In the genomic region with DNA sequence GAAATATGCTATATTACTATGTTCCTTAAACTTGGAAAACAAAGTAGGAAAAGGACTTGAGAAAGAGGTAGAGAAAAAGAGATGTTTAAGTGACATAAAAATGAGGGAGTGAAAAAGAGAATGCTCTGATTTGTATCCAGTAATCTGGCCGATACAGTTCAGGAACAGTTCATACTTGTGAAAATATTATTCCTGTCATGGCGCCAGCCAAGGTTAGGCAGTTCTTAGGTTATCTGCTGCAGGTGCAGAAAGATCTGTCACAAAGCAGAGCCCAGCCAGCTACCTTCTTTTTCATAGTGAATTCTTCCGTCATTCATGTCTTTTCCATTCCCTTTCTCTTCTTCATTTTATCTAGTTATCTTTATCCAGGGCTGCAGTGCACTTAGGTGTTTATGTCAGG, we compare ENCODE assay signal across 27 cellular contexts.
DNase-seq lines count a peak whose midpoint lies in the region; ATAC-seq, FAIRE-seq and TF ChIP-seq lines count a peak whose summit lies in the region.
"Had no signal": no experiment of that assay in that cellular context is flagged by ENCODE, and none has a peak within 500 bp of the region (broad histone marks: within the 10 kb centered on the region; RNA-seq: fewer than 3 reads in every experiment).

No MANE protein-coding gene starts in this region.

- H3K36me3 ChIP-seq in endothelial cell of umbilical vein (ENCODE audit: control insufficient read depth in 2 of 2, extremely low read depth in 1 of 2, insufficient read depth in 2 of 2, low read length in 2 of 2) (no peaks in the 10 kb centered on the region), parathyroid adenoma (ENCODE audit: control insufficient read depth, insufficient read depth, low read length) (no peaks in the 10 kb centered on the region), stomach (no peaks in the 10 kb centered on the region), PC-3 (ENCODE audit: low read depth, low read length) (no peaks in the 10 kb centered on the region)
- H3K36me3 ChIP-seq: BE2C, BLaER1 had no signal

- DNase-seq in dermis microvascular lymphatic vessel endothelial cell (ENCODE audit: low read depth in 2 of 2), result peak; percentile 25 to 52
- DNase-seq in endothelial cell of umbilical vein (ENCODE audit: low read depth, low spot score), result peak; percentile 43
- DNase-seq in stomach, result peak; percentile 40
- no peak for DNase-seq in amygdala (lab: John Stamatoyannopoulos, UW)
- no peak for DNase-seq in PC-3
- DNase-seq: 8988T; ACHN; BE2C; C1 segment of cervical spinal cord; CD4-positive, alpha-beta memory T cell; CD4-positive, CD25-positive, alpha-beta regulatory T cell; CD8-positive, alpha-beta memory T cell; COR-L47; DMS 273 treated with DMSO at 0.1 percent for 48 hours; DMS153; DMS53; DMS79; DND-41; EL; GDM1 had no signal

- no peaks in the 10 kb centered on the region for H3K4me1 ChIP-seq in endothelial cell of umbilical vein (ENCODE audit: control insufficient read depth, extremely low read depth, insufficient read depth, low read length)
- H3K4me1 ChIP-seq in parathyroid adenoma, result no peaks in the 10 kb centered on the region
- H3K4me1 ChIP-seq in stomach, result peaks cover 0 to 11% (median 2%) of the 10 kb centered on the region in 4 donors
- no peaks in the 10 kb centered on the region for H3K4me1 ChIP-seq in PC-3 (ENCODE audit: insufficient read depth, low read length)
- H3K4me1 ChIP-seq: BE2C, BLaER1 had no signal

- no peak for FAIRE-seq in endothelial cell of umbilical vein (lab: Jason Lieb, UNC)
- FAIRE-seq: A204.1, GM12878, GM12892, GM18507 had no signal

- dilution Hi-C loops in endothelial cell of umbilical vein (cut with MboI; ENCODE audit: extremely low pct_ligation_motif_present, low sequenced_read_pairs), result no loop called here

- no peak for TF ChIP-seq EP300 in stomach (IDR thresholded peaks at IDR 0.05)

- intact Hi-C loops in endothelial cell of umbilical vein (cut with micrococcal nuclease) (no loop called here), stomach (cut with DNase I; ENCODE audit: low total_unique reads) (no loop called here), PC-3 (cut with micrococcal nuclease) (no loop called here)

- TF ChIP-seq CTCF in endothelial cell of umbilical vein (IDR thresholded peaks at IDR 0.05; ENCODE audit: extremely low read depth in 1 of 2, insufficient read depth in 1 of 2, low read depth in 1 of 2, low read length in 2 of 2) (no peak), parathyroid adenoma (IDR thresholded peaks at IDR 0.05) (no peak), stomach (IDR thresholded peaks at IDR 0.05) (no peak), PC-3 (conservative IDR thresholded peaks at IDR 0.05; ENCODE audit: low read depth, low read length) (no peak)

- H3F3A ChIP-seq in PC-3 (ENCODE audit: low read length, unreplicated experiment), result no peaks in the 10 kb centered on the region

- no peaks in the 10 kb centered on the region for H3K9me2 ChIP-seq in PC-3 (replicated peaks; ENCODE audit: low read length)

- no TSS peak for BruUV-seq in endothelial cell of umbilical vein (replicated peaks; lab: Mats Ljungman, UMichigan)
- no TSS peak for BruUV-seq in PC-3 (replicated peaks; lab: Mats Ljungman, UMichigan)

- no peaks in the 10 kb centered on the region for H3K9me3 ChIP-seq in endothelial cell of umbilical vein (replicated peaks; ENCODE audit: control insufficient read depth, insufficient read depth, low read length)
- H3K9me3 ChIP-seq in parathyroid adenoma (ENCODE audit: control insufficient read depth, low read length), result no peaks in the 10 kb centered on the region
- no peaks in the 10 kb centered on the region for H3K9me3 ChIP-seq in stomach
- no peaks in the 10 kb centered on the region for H3K9me3 ChIP-seq in PC-3 (ENCODE audit: low read length)
- H3K9me3 ChIP-seq: BE2C, BLaER1 had no signal

- H3K9ac ChIP-seq in endothelial cell of umbilical vein (replicated peaks; ENCODE audit: extremely low read depth, insufficient read depth, low read length) (no peak overlapping the region), parathyroid adenoma (no peak overlapping the region), PC-3 (ENCODE audit: low read length) (no peak overlapping the region)
- H3K9ac ChIP-seq: BLaER1 had no signal

- POLR2A ChIA-PET in endothelial cell of umbilical vein (lab: Charles Lee) (no interaction called here), PC-3 (lab: Charles Lee; ENCODE audit: unreplicated experiment) (no interaction called here)

- CTCF ChIA-PET in endothelial cell of umbilical vein (lab: Charles Lee) (interaction anchor here (0.5 to 1.0 kb wide), 2 partner anchors 17 to 475 kb away, joined by 3 read pairs; no protein-coding TSS in a partner anchor), PC-3 (lab: Charles Lee) (no interaction called here)

- no peak overlapping the region for H2AFZ ChIP-seq in endothelial cell of umbilical vein (ENCODE audit: low read depth, low read length)
- H2AFZ ChIP-seq in parathyroid adenoma, result peak overlapping the region; percentile 60
- no peak overlapping the region for H2AFZ ChIP-seq in PC-3 (ENCODE audit: low read length)

- WGBS in stomach, 5 donors, result 38 to 67% (median 46%) methylated on average over 3 of the region's 3 CpGs

- H4K20me1 ChIP-seq in endothelial cell of umbilical vein (replicated peaks; ENCODE audit: control insufficient read depth, extremely low read depth, insufficient read depth, low read length), result no peaks in the 10 kb centered on the region
- no peaks in the 10 kb centered on the region for H4K20me1 ChIP-seq in PC-3 (ENCODE audit: low read length)
- H4K20me1 ChIP-seq: BLaER1 had no signal

- H3K4me3 ChIP-seq in endothelial cell of umbilical vein (replicated peaks in 1 of 3; ENCODE audit: insufficient read depth in 1 of 3, low read depth in 1 of 3, low read length in 3 of 3), result no peak overlapping the region
- H3K4me3 ChIP-seq in parathyroid adenoma (ENCODE audit: low read depth, low read length), result no peak overlapping the region
- H3K4me3 ChIP-seq in stomach, result no peak overlapping the region
- H3K4me3 ChIP-seq in PC-3 (ENCODE audit: low read length), result no peak overlapping the region
- H3K4me3 ChIP-seq: BLaER1, GM12878 had no signal

- H3K4me2 ChIP-seq in endothelial cell of umbilical vein (ENCODE audit: insufficient read depth, low read length) (no peak overlapping the region), parathyroid adenoma (ENCODE audit: low read length) (no peak overlapping the region), PC-3 (ENCODE audit: low read length) (no peak overlapping the region)
- H3K4me2 ChIP-seq: BLaER1 had no signal

- TF ChIP-seq POLR2A in endothelial cell of umbilical vein (IDR thresholded peaks at IDR 0.05; ENCODE audit: low read depth, low read length) (no peak), stomach (IDR thresholded peaks at IDR 0.05) (no peak)

- no peaks in the 10 kb centered on the region for H3K79me2 ChIP-seq in endothelial cell of umbilical vein (ENCODE audit: control insufficient read depth, insufficient read depth, low read length)
- H3K79me2 ChIP-seq in parathyroid adenoma, result no peaks in the 10 kb centered on the region
- no peaks in the 10 kb centered on the region for H3K79me2 ChIP-seq in PC-3 (ENCODE audit: low read length)

- H3K27me3 ChIP-seq in endothelial cell of umbilical vein (ENCODE audit: control insufficient read depth in 2 of 2, insufficient read depth in 2 of 2, low read length in 2 of 2) (no peaks in the 10 kb centered on the region), parathyroid adenoma (ENCODE audit: control insufficient read depth, insufficient read depth, low read length) (no peaks in the 10 kb centered on the region), stomach (no peaks in the 10 kb centered on the region), PC-3 (ENCODE audit: low read length) (no peaks in the 10 kb centered on the region)
- H3K27me3 ChIP-seq: BE2C, BLaER1 had no signal

- H3K27ac ChIP-seq in endothelial cell of umbilical vein (ENCODE audit: insufficient read depth, low read depth, low read length), result no peak overlapping the region
- peak overlapping the region; percentile 53 for H3K27ac ChIP-seq in parathyroid adenoma
- H3K27ac ChIP-seq in stomach, result no peak overlapping the region
- no peak overlapping the region for H3K27ac ChIP-seq in PC-3 (ENCODE audit: low read length)
- H3K27ac ChIP-seq: BLaER1 had no signal

- ATAC-seq in HG03432 (IDR thresholded peaks at IDR 0.05; ENCODE audit: unreplicated experiment), result no peak
- no peak for ATAC-seq in PC-3
- ATAC-seq: GM12878 had no signal

- H3K9me1 ChIP-seq in endothelial cell of umbilical vein (replicated peaks; ENCODE audit: control insufficient read depth, extremely low read depth, insufficient read depth, low read length), result no peaks in the 10 kb centered on the region

TF ChIP-seq in endothelial cell of umbilical vein, 7 proteins besides CTCF, POLR2A, EP300 and RAD21:
- TF ChIP-seq GATA2 (IDR thresholded peaks at IDR 0.05; ENCODE audit: insufficient read depth, insufficient read length, low read depth, low read length) (no peak), EZH2 (IDR thresholded peaks at IDR 0.05; ENCODE audit: borderline replicate concordance, low read depth, low read length, severe bottlenecking) (no peak), FOS (IDR thresholded peaks at IDR 0.05; ENCODE audit: borderline replicate concordance, insufficient read depth, low read length) (no peak)

Comparison
In these comparisons a context has a peak if more than half of its experiments do, and no peak if none do; other contexts are left out.
1. DNase-seq: peak in dermis microvascular lymphatic vessel endothelial cell (2 of 2), endothelial cell of umbilical vein (single experiment) and stomach (single experiment); none in amygdala (0 of 56) and PC-3 (single experiment).